Comparison of ENCODE assay signal across 8 cellular contexts in the genomic region with DNA sequence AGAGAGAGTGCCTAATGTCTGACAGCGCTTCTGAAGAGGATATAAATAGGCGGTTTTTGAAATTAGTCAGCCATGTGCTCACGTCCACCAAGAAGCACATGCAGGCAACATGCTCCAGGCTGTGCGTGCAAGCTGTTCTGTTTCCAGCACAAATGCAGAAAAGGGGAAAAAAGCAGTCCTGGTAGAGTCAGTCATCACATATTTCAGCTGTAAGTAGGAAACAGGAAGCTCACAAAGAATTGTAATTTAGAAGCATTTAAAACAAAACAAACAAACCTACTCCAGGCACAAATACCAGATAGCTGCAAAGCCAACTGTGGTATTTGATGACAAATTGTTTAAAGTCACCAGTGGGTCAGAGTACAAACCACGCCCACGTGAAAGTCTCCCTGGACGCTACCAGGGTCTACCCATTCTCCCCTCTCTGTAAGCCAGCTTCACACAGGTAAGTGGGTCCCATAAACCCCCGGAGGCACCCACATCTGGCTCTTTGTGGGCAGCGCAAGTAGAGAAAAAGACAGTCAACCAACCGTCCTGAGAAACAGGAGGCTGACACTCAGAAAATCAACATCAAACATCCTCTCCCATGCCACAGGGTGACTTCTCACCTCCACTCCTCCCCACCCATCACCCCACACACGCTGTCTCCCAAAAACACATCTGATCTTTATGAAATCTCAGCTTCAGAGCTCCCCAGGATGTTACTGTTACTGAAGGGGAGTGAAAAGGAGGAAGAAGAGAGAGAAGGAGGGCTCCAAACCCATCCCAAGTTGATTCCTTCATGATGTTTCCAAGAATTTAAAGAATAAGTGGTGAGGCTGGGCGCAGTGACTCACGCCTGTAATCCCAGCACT.
A peak's percentile ranks its signal among the peaks of the same experiment; 100 is the strongest.
DNase-seq lines count a peak whose midpoint lies in the region; ATAC-seq and TF ChIP-seq lines count a peak whose summit lies in the region.

No MANE protein-coding gene starts in this region.

- peak overlapping the region in 1 of 8 donors; percentile 38 for H3K4me3 ChIP-seq in spleen

- TF ChIP-seq POLR2A in spleen (IDR thresholded peaks at IDR 0.05): no peak

- H3K9me3 ChIP-seq in spleen: no peaks in the 10 kb centered on the region

- intact Hi-C loops in spleen (cut with DNase I; ENCODE audit: low total_unique reads): no loop called here

- no peaks in the 10 kb centered on the region for H3K27me3 Mint-ChIP-seq in activated T-helper 17 cell treated with anti-CD3 and anti-CD28 coated beads, Interleukin-2, amount 50 U/mL, for 72 hours

- no peaks in the 10 kb centered on the region for H3K27me3 ChIP-seq in spleen (replicated peaks in 1 of 7)

- peak overlapping the region; percentile 95 for H3K27ac Mint-ChIP-seq in activated T-helper 17 cell treated with anti-CD3 and anti-CD28 coated beads, Interleukin-2, amount 50 U/mL, for 72 hours

- peaks cover 0 to 15% (median 8%) of the 10 kb centered on the region in 6 donors for H3K36me3 ChIP-seq in spleen

- peak; percentile 79 for ATAC-seq in HG03175 (IDR thresholded peaks at IDR 0.05; ENCODE audit: unreplicated experiment)
- ATAC-seq in activated T-helper 17 cell treated with anti-CD3 and anti-CD28 coated beads, Interleukin-2, amount 50 U/mL, for 72 hours (replicated peaks): peak; percentile 76

- peaks cover 97% of the 10 kb centered on the region for H3K36me3 Mint-ChIP-seq in activated T-helper 17 cell treated with anti-CD3 and anti-CD28 coated beads, Interleukin-2, amount 50 U/mL, for 72 hours (ENCODE audit: low read depth)

- H3K9me3 Mint-ChIP-seq in activated T-helper 17 cell treated with anti-CD3 and anti-CD28 coated beads, Interleukin-2, amount 50 U/mL, for 72 hours: no peaks in the 10 kb centered on the region

- peaks cover 20 to 98% (median 64%) of the 10 kb centered on the region in 6 donors for H3K4me1 ChIP-seq in spleen

- no peak for TF ChIP-seq CTCF in spleen (IDR thresholded peaks at IDR 0.05 in 8 of 11, conservative IDR thresholded peaks at IDR 0.05 in 3 of 11)

- H3K4me1 Mint-ChIP-seq in activated T-helper 17 cell treated with anti-CD3 and anti-CD28 coated beads, Interleukin-2, amount 50 U/mL, for 72 hours: peaks cover 60% of the 10 kb centered on the region

- H3K27ac ChIP-seq in spleen: peak overlapping the region in 7 of 8 donors; percentile 60 to 93 (median 75)

- 43 to 63% (median 52%) methylated on average over 13 of the region's 13 CpGs for WGBS in spleen, 5 donors

- H3K4me3 Mint-ChIP-seq in activated T-helper 17 cell treated with anti-CD3 and anti-CD28 coated beads, Interleukin-2, amount 50 U/mL, for 72 hours: peak overlapping the region; percentile 84

- peak; percentile 72 for DNase-seq in activated naive CD4-positive, alpha-beta T cell treated with Interleukin-2 at 50 U/mL for 16 hours
- DNase-seq in activated naive CD4-positive, alpha-beta T cell (lab: John Stamatoyannopoulos, UW): no peak
- DNase-seq in foreskin melanocyte (peak; percentile 93), spleen (no peak), 8988T (no peak), superior temporal gyrus (ENCODE audit: extremely low spot score) (no peak)

Comparison
In these comparisons a context has a peak if more than half of its experiments do, and no peak if none do; other contexts are left out.
1. DNase-seq: peak in activated naive CD4-positive, alpha-beta T cell treated with Interleukin-2 at 50 U/mL for 16 hours (single experiment) and foreskin melanocyte (single experiment); none in activated naive CD4-positive, alpha-beta T cell (0 of 4), spleen (single experiment), 8988T (single experiment) and superior temporal gyrus (single experiment).